ENCODE assay signal across 1 cellular context in genomic region chr15:90265271-90266060, GRCh38.
TF ChIP-seq lines count a peak whose summit lies in the region.

Gene NGRN, plus strand, starts transcription at chr15:90265672. Its CDS starts 41 bp downstream, at chr15:90265713.

TF ChIP-seq in HCT116, 20 proteins besides CTCF, POLR2A, EP300 and RAD21 (continued from another document):
- TF ChIP-seq ATF3 (IDR thresholded peaks at IDR 0.05) (no peak), REST (IDR thresholded peaks at IDR 0.05; ENCODE audit: low read depth) (no peak), EZH2 (IDR thresholded peaks at IDR 0.05) (no peak), ZBTB33 (IDR thresholded peaks at IDR 0.05; ENCODE audit: extremely low read depth, insufficient replicate concordance, low read length) (peak; percentile 33), POLR2AphosphoS5 (IDR thresholded peaks at IDR 0.05; ENCODE audit: low read depth, low read length) (peak; percentile 98)
